Comparison of ENCODE assay signal across 24 cellular contexts in genomic region chr3:56355570-56356185, GRCh38.
DNase-seq lines count a peak whose midpoint lies in the region; ATAC-seq and TF ChIP-seq lines count a peak whose summit lies in the region.
"Had no signal": no experiment of that assay in that cellular context is flagged by ENCODE, and none has a peak within 500 bp of the region (broad histone marks: within the 10 kb centered on the region; RNA-seq: fewer than 3 reads in every experiment).

No MANE protein-coding gene starts in this region.

- CTCF ChIA-PET in MCF 10A (lab: Yijun Ruan, JAX) (interaction anchor here (0.6 to 5.2 kb wide), 4 partner anchors 15 to 139 kb away, joined by 3 to 41 read pairs (median 3); no protein-coding TSS in a partner anchor), WTC11 (lab: Charles Lee) (interaction anchor here (0.8 to 3.9 kb wide), 6 partner anchors 8 to 152 kb away, joined by 3 to 51 read pairs (median 8); no protein-coding TSS in a partner anchor)
- CTCF ChIA-PET in activated CD8-positive, alpha-beta T cell treated with anti-CD3 and anti-CD28 coated beads, Interleukin-2, amount 10 ng/mL, durations not matched to agents 7 days and 5 days (lab: Charles Lee) = no interaction called here

- H3K9me3 ChIP-seq in breast epithelium (no peaks in the 10 kb centered on the region), prostate gland (no peaks in the 10 kb centered on the region)
- H3K9me3 ChIP-seq: esophagus muscularis mucosa, heart left ventricle, mucosa of descending colon, sigmoid colon, upper lobe of right lung had no signal

- H3K27ac Mint-ChIP-seq in MCF 10A (ENCODE audit: low read depth, unreplicated experiment) (peak overlapping the region; percentile 36), WTC11 (no peak overlapping the region)
- no peak overlapping the region for H3K27ac Mint-ChIP-seq in activated T-cell treated with anti-CD3 and anti-CD28 coated beads, Interleukin-2, amount 50 U/mL, for 72 hours
- H3K27ac Mint-ChIP-seq in activated CD8-positive, alpha-beta T cell treated with anti-CD3 and anti-CD28 coated beads, Interleukin-2, amount 10 ng/mL, durations not matched to agents 7 days and 5 days = no peak overlapping the region
- H3K27ac Mint-ChIP-seq: activated naive CD4-positive, alpha-beta T cell treated with anti-CD3 and anti-CD28 coated beads, Interleukin-2, amount 50 U/mL, for 72 hours; CD4-positive, alpha-beta T cell had no signal

- POLR2A ChIA-PET in MCF 10A (lab: Yijun Ruan, JAX) (no interaction called here), WTC11 (lab: Charles Lee) (interaction anchor here (0.6 kb wide), 3 partner anchors 12 to 1496 kb away, joined by 3 to 6 read pairs (median 3); no protein-coding TSS in a partner anchor)
- POLR2A ChIA-PET in activated CD8-positive, alpha-beta T cell treated with anti-CD3 and anti-CD28 coated beads, Interleukin-2, amount 10 ng/mL, durations not matched to agents 7 days and 5 days (lab: Charles Lee) = no interaction called here

- H3K4me3 ChIP-seq in breast epithelium (no peak overlapping the region), prostate gland (no peak overlapping the region)
- H3K4me3 ChIP-seq: esophagus muscularis mucosa, heart left ventricle, mucosa of descending colon, sigmoid colon, upper lobe of right lung had no signal

- WGBS in prostate gland = 82% methylated on average over 7 of the region's 7 CpGs

- H3K27me3 Mint-ChIP-seq in MCF 10A (ENCODE audit: insufficient read depth, unreplicated experiment) = peaks cover 11% of the 10 kb centered on the region
- H3K27me3 Mint-ChIP-seq in WTC11 (ENCODE audit: low read depth) = no peaks in the 10 kb centered on the region
- no peaks in the 10 kb centered on the region for H3K27me3 Mint-ChIP-seq in activated T-cell treated with anti-CD3 and anti-CD28 coated beads, Interleukin-2, amount 50 U/mL, for 72 hours (ENCODE audit: low read depth)
- H3K27me3 Mint-ChIP-seq in activated CD8-positive, alpha-beta T cell treated with anti-CD3 and anti-CD28 coated beads, Interleukin-2, amount 10 ng/mL, durations not matched to agents 7 days and 5 days (ENCODE audit: low read depth) = no peaks in the 10 kb centered on the region
- H3K27me3 Mint-ChIP-seq: CD4-positive, alpha-beta T cell had no signal

- TF ChIP-seq CTCF in MCF 10A (IDR thresholded peaks at IDR 0.05; ENCODE audit: unreplicated experiment) (no peak), breast epithelium (IDR thresholded peaks at IDR 0.05) (no peak), WTC11 (IDR thresholded peaks at IDR 0.05) (no peak), prostate gland (IDR thresholded peaks at IDR 0.05) (no peak)

- ATAC-seq in WTC11 = peak; percentile 82
- no peak for ATAC-seq in activated T-cell treated with anti-CD3 and anti-CD28 coated beads, Interleukin-2, amount 50 U/mL, for 72 hours (replicated peaks in 1 of 2)
- ATAC-seq in activated CD8-positive, alpha-beta T cell treated with anti-CD3 and anti-CD28 coated beads, Interleukin-2, amount 10 ng/mL, durations not matched to agents 7 days and 5 days = no peak
- ATAC-seq: activated naive CD4-positive, alpha-beta T cell treated with anti-CD3 and anti-CD28 coated beads, Interleukin-2, amount 50 U/mL, for 72 hours; heart left ventricle; mucosa of descending colon; Panc1; upper lobe of right lung had no signal

- no peaks in the 10 kb centered on the region for H3K27me3 ChIP-seq in breast epithelium
- no peaks in the 10 kb centered on the region for H3K27me3 ChIP-seq in prostate gland (replicated peaks; ENCODE audit: insufficient read depth)
- H3K27me3 ChIP-seq: esophagus muscularis mucosa, heart left ventricle, sigmoid colon, upper lobe of right lung had no signal

- intact Hi-C loops in MCF 10A (cut with micrococcal nuclease) (no loop called here), breast epithelium (cut with DNase I; ENCODE audit: low total_unique reads) (no loop called here), prostate gland (cut with DNase I) (no loop called here)

- H3K9me3 Mint-ChIP-seq in MCF 10A (ENCODE audit: unreplicated experiment) (no peaks in the 10 kb centered on the region), WTC11 (peaks cover 9% of the 10 kb centered on the region)
- no peaks in the 10 kb centered on the region for H3K9me3 Mint-ChIP-seq in activated T-cell treated with anti-CD3 and anti-CD28 coated beads, Interleukin-2, amount 50 U/mL, for 72 hours
- no peaks in the 10 kb centered on the region for H3K9me3 Mint-ChIP-seq in activated CD8-positive, alpha-beta T cell treated with anti-CD3 and anti-CD28 coated beads, Interleukin-2, amount 10 ng/mL, durations not matched to agents 7 days and 5 days (ENCODE audit: insufficient read depth)
- H3K9me3 Mint-ChIP-seq: activated naive CD4-positive, alpha-beta T cell treated with anti-CD3 and anti-CD28 coated beads, Interleukin-2, amount 50 U/mL, for 72 hours; CD4-positive, alpha-beta T cell had no signal

- H3K4me1 ChIP-seq in breast epithelium = no peaks in the 10 kb centered on the region
- no peaks in the 10 kb centered on the region for H3K4me1 ChIP-seq in prostate gland (replicated peaks)
- H3K4me1 ChIP-seq: esophagus muscularis mucosa, heart left ventricle, sigmoid colon, upper lobe of right lung had no signal

- no peaks in the 10 kb centered on the region for H3K36me3 ChIP-seq in breast epithelium
- no peaks in the 10 kb centered on the region for H3K36me3 ChIP-seq in prostate gland
- H3K36me3 ChIP-seq: esophagus muscularis mucosa, heart left ventricle, sigmoid colon, upper lobe of right lung had no signal

- peak; percentile 84 for DNase-seq in MCF 10A (ENCODE audit: unreplicated experiment)
- no peak for DNase-seq in breast epithelium (ENCODE audit: low spot score in 2 of 2)
- no peak for DNase-seq in WTC11 (ENCODE audit: low spot score)
- DNase-seq in iPS-NIHi7 (ENCODE audit: extremely low spot score) = peak; percentile 53
- no peak for DNase-seq in activated T-cell treated with anti-CD3 and anti-CD28 coated beads, Interleukin-2, amount 50 U/mL, for 72 hours
- no peak for DNase-seq in prostate gland (ENCODE audit: low spot score)
- DNase-seq in activated CD4-positive, CD25-positive, alpha-beta regulatory T cell (lab: John Stamatoyannopoulos, UW) = no peak
- DNase-seq in activated CD8-positive, alpha-beta T cell treated with anti-CD3 and anti-CD28 coated beads, Interleukin-2, amount 10 ng/mL, durations not matched to agents 7 days and 5 days = no peak
- DNase-seq: activated CD4-positive, alpha-beta T cell treated with anti-CD3 and anti-CD28 coated beads, Interleukin-2, amount 50 U/mL, for 48 hours; activated T-cell treated with anti-CD3 and anti-CD28 coated beads, Interleukin-2, amount 50 U/mL, for 1 hour; CD4-positive, alpha-beta T cell; DMS79; H7; heart left ventricle; mucosa of descending colon; NCI-H1930; NCI-H510A treated with DMSO at 0.1 percent for 48 hours; occipital lobe; sigmoid colon; stimulated activated CD4-positive, alpha-beta T cell treated with anti-CD3 and anti-CD28 coated beads, Interleukin-2, amount 100 ng/mL, for 24 hours; upper lobe of right lung had no signal

- peaks cover 6% of the 10 kb centered on the region for H3K4me1 Mint-ChIP-seq in MCF 10A (ENCODE audit: insufficient read depth, unreplicated experiment)
- H3K4me1 Mint-ChIP-seq in WTC11 = peaks cover 44% of the 10 kb centered on the region
- H3K4me1 Mint-ChIP-seq in activated T-cell treated with anti-CD3 and anti-CD28 coated beads, Interleukin-2, amount 50 U/mL, for 72 hours (ENCODE audit: low read depth) = no peaks in the 10 kb centered on the region
- H3K4me1 Mint-ChIP-seq in activated CD8-positive, alpha-beta T cell treated with anti-CD3 and anti-CD28 coated beads, Interleukin-2, amount 10 ng/mL, durations not matched to agents 7 days and 5 days (ENCODE audit: low read depth) = no peaks in the 10 kb centered on the region

- H3K36me3 Mint-ChIP-seq in MCF 10A (ENCODE audit: insufficient read depth, unreplicated experiment) (peaks cover 6% of the 10 kb centered on the region), WTC11 (peaks cover 15% of the 10 kb centered on the region)
- no peaks in the 10 kb centered on the region for H3K36me3 Mint-ChIP-seq in activated T-cell treated with anti-CD3 and anti-CD28 coated beads, Interleukin-2, amount 50 U/mL, for 72 hours (ENCODE audit: insufficient read depth in 2 of 2)
- H3K36me3 Mint-ChIP-seq in activated CD8-positive, alpha-beta T cell treated with anti-CD3 and anti-CD28 coated beads, Interleukin-2, amount 10 ng/mL, durations not matched to agents 7 days and 5 days (ENCODE audit: low read depth) = no peaks in the 10 kb centered on the region
- H3K36me3 Mint-ChIP-seq: activated naive CD4-positive, alpha-beta T cell treated with anti-CD3 and anti-CD28 coated beads, Interleukin-2, amount 50 U/mL, for 72 hours had no signal

- H3K4me3 Mint-ChIP-seq in MCF 10A (ENCODE audit: unreplicated experiment) (no peak overlapping the region), WTC11 (no peak overlapping the region)
- no peak overlapping the region for H3K4me3 Mint-ChIP-seq in activated T-cell treated with anti-CD3 and anti-CD28 coated beads, Interleukin-2, amount 50 U/mL, for 72 hours
- H3K4me3 Mint-ChIP-seq in activated CD8-positive, alpha-beta T cell treated with anti-CD3 and anti-CD28 coated beads, Interleukin-2, amount 10 ng/mL, durations not matched to agents 7 days and 5 days = no peak overlapping the region
- H3K4me3 Mint-ChIP-seq: CD4-positive, alpha-beta T cell had no signal

- no peak overlapping the region for H3K27ac ChIP-seq in breast epithelium
- no peak overlapping the region for H3K27ac ChIP-seq in prostate gland
- H3K27ac ChIP-seq: esophagus muscularis mucosa, heart left ventricle, sigmoid colon, upper lobe of right lung had no signal

- BruUV-seq in MCF 10A (replicated peaks; lab: Mats Ljungman, UMichigan) = no TSS peak

- TF ChIP-seq POLR2A in breast epithelium (IDR thresholded peaks at IDR 0.05) = no peak
- no peak for TF ChIP-seq POLR2A in prostate gland (IDR thresholded peaks at IDR 0.05)

TF ChIP-seq in WTC11, 78 proteins besides CTCF, POLR2A, EP300 and RAD21 (continues in another document):
- TF ChIP-seq ZNF425 (CRISPR knock-in tag; conservative IDR thresholded peaks at IDR 0.05) = no peak

Comparison
In these comparisons a context has a peak if more than half of its experiments do, and no peak if none do; other contexts are left out.
1. DNase-seq: peak in MCF 10A (single experiment) and iPS-NIHi7 (single experiment); none in breast epithelium (0 of 2), WTC11 (single experiment), activated T-cell treated with anti-CD3 and anti-CD28 coated beads, Interleukin-2, amount 50 U/mL, for 72 hours (0 of 2), prostate gland (single experiment), activated CD4-positive, CD25-positive, alpha-beta regulatory T cell (0 of 4) and activated CD8-positive, alpha-beta T cell treated with anti-CD3 and anti-CD28 coated beads, Interleukin-2, amount 10 ng/mL, durations not matched to agents 7 days and 5 days (single experiment).